Comparison of ENCODE assay signal across 1 cellular context in genomic region chr1:61724721-61725694, GRCh38.
TF ChIP-seq lines count a peak whose summit lies in the region.

Gene TM2D1, minus strand, starts transcription at chr1:61725141. Its CDS starts 21 bp downstream, at chr1:61725120.

TF ChIP-seq in HepG2, 621 proteins besides CTCF, POLR2A, EP300 and RAD21 (continued from another document and continues in another):
- TF ChIP-seq ZNF142 (CRISPR knock-in tag; IDR thresholded peaks at IDR 0.05): no peak
- TF ChIP-seq ZNF281 (CRISPR knock-in tag; IDR thresholded peaks at IDR 0.05; ENCODE audit: borderline replicate concordance): peak; percentile 26; the same call in 1 of the 2 replicates
- no peak for TF ChIP-seq ZNF503 (CRISPR knock-in tag; IDR thresholded peaks at IDR 0.05)
- TF ChIP-seq ZFP36L2 (CRISPR knock-in tag; IDR thresholded peaks at IDR 0.05): 0 out of 2 replicates have a peak, but pooled peaks have one; percentile 77
- TF ChIP-seq ZNF230 (CRISPR knock-in tag; IDR thresholded peaks at IDR 0.05): no peak
- TF ChIP-seq MXD3 (CRISPR knock-in tag; IDR thresholded peaks at IDR 0.05): peak; percentile 78; the same call in 1 of the 2 replicates
- peak; percentile 88 for TF ChIP-seq RBM39 (IDR thresholded peaks at IDR 0.05; ENCODE audit: low read depth, low read length, poor library complexity, severe bottlenecking)
- peak; percentile 47 for TF ChIP-seq XRCC5 (optimal IDR thresholded peaks at IDR 0.05; ENCODE audit: low read length)
- peak; percentile 71 for TF ChIP-seq ZBTB21 (CRISPR knock-in tag; IDR thresholded peaks at IDR 0.05)
- peak; percentile 93 for TF ChIP-seq FOXK1 (CRISPR knock-in tag; IDR thresholded peaks at IDR 0.05; ENCODE audit: borderline replicate concordance, low read depth)
- TF ChIP-seq ZNF576 (CRISPR knock-in tag; IDR thresholded peaks at IDR 0.05): peak; percentile 89
- no peak for TF ChIP-seq KDM6A (CRISPR knock-in tag; IDR thresholded peaks at IDR 0.05; ENCODE audit: low read depth)
- peak; percentile 61; the same call in 1 of the 2 replicates for TF ChIP-seq GMEB1 (CRISPR knock-in tag; IDR thresholded peaks at IDR 0.05; ENCODE audit: borderline replicate concordance)
- TF ChIP-seq ZNF460 (CRISPR knock-in tag; IDR thresholded peaks at IDR 0.05; ENCODE audit: borderline replicate concordance): no peak
- peak; percentile 20; the same call in 1 of the 2 replicates for TF ChIP-seq JUN (CRISPR knock-in tag; IDR thresholded peaks at IDR 0.05)
- TF ChIP-seq GATAD2A (CRISPR knock-in tag; IDR thresholded peaks at IDR 0.05): peak; percentile 65
- 0 out of 2 replicates have a peak, but pooled peaks have one; percentile 55 for TF ChIP-seq PCBP1 (IDR thresholded peaks at IDR 0.05; ENCODE audit: borderline replicate concordance, low read depth, low read length)
- peak; percentile 19; the same call in 1 of the 2 replicates for TF ChIP-seq ZNF746 (CRISPR knock-in tag; IDR thresholded peaks at IDR 0.05)
- TF ChIP-seq SPEN (CRISPR knock-in tag; IDR thresholded peaks at IDR 0.05; ENCODE audit: low read depth): peak; percentile 73
- 0 out of 2 replicates have a peak, but pooled peaks have one; percentile 30 for TF ChIP-seq NFAT5 (CRISPR knock-in tag; IDR thresholded peaks at IDR 0.05)
- TF ChIP-seq GLI4 (CRISPR knock-in tag; IDR thresholded peaks at IDR 0.05; ENCODE audit: borderline replicate concordance): no peak
- TF ChIP-seq PHF20 (CRISPR knock-in tag; IDR thresholded peaks at IDR 0.05): peak; percentile 97
- no peak for TF ChIP-seq ZNF34 (CRISPR knock-in tag; IDR thresholded peaks at IDR 0.05; ENCODE audit: borderline replicate concordance)
- TF ChIP-seq GATAD1 (CRISPR knock-in tag; IDR thresholded peaks at IDR 0.05): peak; percentile 95
- TF ChIP-seq GZF1 (CRISPR knock-in tag; IDR thresholded peaks at IDR 0.05): 0 out of 2 replicates have a peak, but pooled peaks have one; percentile 60
- TF ChIP-seq SATB2 (CRISPR knock-in tag; IDR thresholded peaks at IDR 0.05): 0 out of 2 replicates have a peak, but pooled peaks have one; percentile 20
- no peak for TF ChIP-seq NAIF1 (CRISPR knock-in tag; IDR thresholded peaks at IDR 0.05; ENCODE audit: borderline replicate concordance)
- no peak for TF ChIP-seq ZBTB3 (CRISPR knock-in tag; IDR thresholded peaks at IDR 0.05; ENCODE audit: borderline replicate concordance, low read depth)
- TF ChIP-seq SOX13 (IDR thresholded peaks at IDR 0.05): no peak
- TF ChIP-seq SOX13 (CRISPR knock-in tag; conservative IDR thresholded peaks at IDR 0.05 in 1 of 2, IDR thresholded peaks at IDR 0.05 in 1 of 2): peak in 1 of 2 experiments; percentile 45; a peak in 1 of 4 replicates
- peak; percentile 44 for TF ChIP-seq IKZF4 (CRISPR knock-in tag; IDR thresholded peaks at IDR 0.05; ENCODE audit: borderline replicate concordance, low read depth, not compliant biosample characterization)
- peak; percentile 59; the same call in 1 of the 2 replicates for TF ChIP-seq EED (CRISPR knock-in tag; IDR thresholded peaks at IDR 0.05)
- TF ChIP-seq ZBTB10 (CRISPR knock-in tag; IDR thresholded peaks at IDR 0.05; ENCODE audit: borderline replicate concordance): 0 out of 2 replicates have a peak, but pooled peaks have one; percentile 30
- TF ChIP-seq ZNF326 (CRISPR knock-in tag; IDR thresholded peaks at IDR 0.05; ENCODE audit: borderline replicate concordance): no peak
- TF ChIP-seq LCORL (IDR thresholded peaks at IDR 0.05): no peak
- TF ChIP-seq LCORL (CRISPR knock-in tag; IDR thresholded peaks at IDR 0.05): peak; percentile 57; the same call in 1 of the 2 replicates
- TF ChIP-seq ZSCAN29 (CRISPR knock-in tag; conservative IDR thresholded peaks at IDR 0.05): 0 out of 2 replicates have a peak, but pooled peaks have one; percentile 55
- TF ChIP-seq MATR3 (CRISPR knock-in tag; IDR thresholded peaks at IDR 0.05): no peak
- peak; percentile 74; the same call in 1 of the 2 replicates for TF ChIP-seq ZNF510 (CRISPR knock-in tag; IDR thresholded peaks at IDR 0.05; ENCODE audit: low read depth)
